18 cellular contexts compared by ENCODE assay signal in the genomic region with DNA sequence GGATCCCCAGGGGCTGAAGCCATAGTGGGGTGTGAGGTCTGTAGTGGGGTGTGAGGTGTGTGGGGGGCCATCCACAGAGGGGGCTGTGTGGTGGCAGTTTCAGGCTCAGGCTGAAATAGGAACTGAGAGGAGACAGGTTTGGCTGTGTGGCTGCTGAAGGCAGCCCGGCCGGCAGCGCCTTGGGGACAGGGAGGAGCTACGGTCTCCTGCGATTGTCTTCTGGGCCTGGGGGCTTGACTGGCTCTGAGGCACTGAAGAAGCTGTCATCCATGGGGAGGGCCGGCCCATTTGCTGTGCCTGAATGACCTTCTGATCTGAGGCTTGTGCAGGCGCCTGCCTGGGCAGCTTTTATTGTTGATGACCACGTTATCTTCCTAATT. TPM values are rescaled to one million over a fixed set of nuclear protein-coding genes. Genes with fewer than 3 reads are reported as not detected.
DNase-seq lines count a peak whose midpoint lies in the region; ATAC-seq and TF ChIP-seq lines count a peak whose summit lies in the region.
"Had no signal": no experiment of that assay in that cellular context is flagged by ENCODE, and none has a peak within 500 bp of the region (broad histone marks: within the 10 kb centered on the region; RNA-seq: fewer than 3 reads in every experiment).

No MANE protein-coding gene starts in this region.

- no peak overlapping the region for H3K27ac ChIP-seq in brain microvascular endothelial cell
- H3K27ac ChIP-seq: 22Rv1, GM23248 had no signal

- DNase-seq in Right ventricle myocardium inferior (ENCODE audit: missing footprints) = peak; percentile 23
- no peak for DNase-seq in Right ventricle myocardium superior
- DNase-seq in ELF-1 (ENCODE audit: low read depth, low spot score) = peak; percentile 71
- DNase-seq in retina = peak; percentile 65
- DNase-seq in NCI-H345 (lab: John Stamatoyannopoulos, UW) = no peak
- no peak for DNase-seq in brain microvascular endothelial cell
- no peak for DNase-seq in LoVo (ENCODE audit: low spot score)
- DNase-seq: C1 segment of cervical spinal cord; Caco-2; CD4-positive, alpha-beta memory T cell; DMS153; DND-41; GDM1; GM23248; H7; HCEC 1CT had no signal

- no peak overlapping the region for H3K4me3 ChIP-seq in brain microvascular endothelial cell (ENCODE audit: low read depth, low read length)
- H3K4me3 ChIP-seq: GM12878, GM23248 had no signal

- no peaks in the 10 kb centered on the region for H3K27me3 ChIP-seq in brain microvascular endothelial cell (replicated peaks)

- intact Hi-C loops in Right ventricle myocardium inferior (cut with DNase I) = no loop called here
- intact Hi-C loops in Right ventricle myocardium superior (cut with DNase I) = no loop called here

- TF ChIP-seq CTCF in brain microvascular endothelial cell (IDR thresholded peaks at IDR 0.05; ENCODE audit: low read depth, low read length, missing control alignments) = no peak

- ATAC-seq in Right ventricle myocardium inferior (no peak), Right ventricle myocardium superior (ENCODE audit: poor library complexity) (no peak)
- ATAC-seq: GM12878 had no signal

- H3K36me3 ChIP-seq in brain microvascular endothelial cell (replicated peaks) = no peaks in the 10 kb centered on the region

- in situ Hi-C loops in brain microvascular endothelial cell (cut with HindIII; ENCODE audit: low pct_ligation_motif_present, low sequenced_read_pairs) = no loop called here

RNA-seq across cellular contexts. Expression of a gene that starts 10.0 kb away (rescaled TPM):
- total RNA-seq in Right ventricle myocardium inferior (0.70 TPM), Right ventricle myocardium superior (0.56 TPM)

Comparison
In these comparisons a context has a peak if more than half of its experiments do, and no peak if none do; other contexts are left out.
1. DNase-seq: peak in Right ventricle myocardium inferior (single experiment), ELF-1 (single experiment) and retina (single experiment); none in Right ventricle myocardium superior (single experiment), NCI-H345 (single experiment), brain microvascular endothelial cell (single experiment) and LoVo (single experiment).